12 cellular contexts compared by ENCODE assay signal in genomic region chr11:66078949-66079348, GRCh38. TPM values are rescaled to one million over a fixed set of nuclear protein-coding genes. Genes with fewer than 3 reads are reported as not detected.
A peak's percentile ranks its signal among the peaks of the same experiment; 100 is the strongest.
DNase-seq lines count a peak whose midpoint lies in the region; ATAC-seq, FAIRE-seq and TF ChIP-seq lines count a peak whose summit lies in the region.
"Not testable (repeated sequence)": the region's sequence is repeated elsewhere in the genome, so short reads cannot be mapped to it uniquely, and the experiment has no call there.
"Had no signal": no experiment of that assay in that cellular context is flagged by ENCODE, and none has a peak within 500 bp of the region (broad histone marks: within the 10 kb centered on the region; RNA-seq: fewer than 3 reads in every experiment).

No MANE protein-coding gene starts in this region.

- H3K4me2 ChIP-seq in A549, result peak overlapping the region; percentile 57; the same call in 2 of the 3 replicates
- H3K4me2 ChIP-seq in DOHH2 (ENCODE audit: low read length), result 0 out of 2 replicates have a peak overlapping the region, but pooled peaks have one; percentile 8

- H3K36me3 ChIP-seq in DOHH2 (ENCODE audit: control insufficient read depth, low read length), result peaks cover 48% of the 10 kb centered on the region

- not testable (repeated sequence) for TF ChIP-seq EP300 in A549 (IDR thresholded peaks at IDR 0.05)

- H3K9me3 Mint-ChIP-seq in T-cell; activated CD8-positive, alpha-beta T cell treated with anti-CD3 and anti-CD28 coated beads for 36 hours; activated naive CD4-positive, alpha-beta T cell treated with anti-CD3 and anti-CD28 coated beads, Interleukin-2, amount 50 U/mL, for 72 hours; effector memory CD8-positive, alpha-beta T cell; naive thymus-derived CD8-positive, alpha-beta T cell; stimulated activated effector memory CD8-positive, alpha-beta T cell treated with anti-CD3 and anti-CD28 coated beads, Interleukin-12 subunit alpha, Interleukin-12 subunit beta, amount 100 ng/mL, for 72 hours: not testable (repeated sequence)

- CTCF ChIA-PET in A549 (lab: Yijun Ruan, JAX), result interaction anchor here (0.6 to 9.7 kb wide), 4 partner anchors 9 to 144 kb away, joined by 3 to 82 read pairs (median 6); partner anchors contain the start of gene PACS1
- CTCF ChIA-PET in T-cell (lab: Charles Lee), result interaction anchor here (1.1 to 3.0 kb wide), 3 partner anchors 8 to 48 kb away, joined by 3 to 36 read pairs (median 15); partner anchors contain the start of gene PACS1 (in 1 of the 2)
- CTCF ChIA-PET in activated CD8-positive, alpha-beta T cell treated with anti-CD3 and anti-CD28 coated beads for 36 hours (lab: Charles Lee), result interaction anchor here (1.3 to 8.2 kb wide), 5 partner anchors 9 to 55 kb away, joined by 3 to 59 read pairs (median 6); partner anchors contain the start of gene PACS1

- H3K4me1 ChIP-seq in A549 (peaks cover 69% of the 10 kb centered on the region), DOHH2 (ENCODE audit: control insufficient read depth, low read length) (peaks cover 81% of the 10 kb centered on the region)

- H3K4me1 Mint-ChIP-seq in T-cell, result peaks cover 89 to 93% (median 92%) of the 10 kb centered on the region in 3 donors
- H3K4me1 Mint-ChIP-seq in activated CD8-positive, alpha-beta T cell treated with anti-CD3 and anti-CD28 coated beads for 36 hours (ENCODE audit: low read depth), result peaks cover 80% of the 10 kb centered on the region
- peaks cover 54 to 61% of the 10 kb centered on the region in 2 donors for H3K4me1 Mint-ChIP-seq in effector memory CD8-positive, alpha-beta T cell (ENCODE audit: low read depth in 2 of 2)
- peaks cover 43 to 92% (median 90%) of the 10 kb centered on the region in 4 donors for H3K4me1 Mint-ChIP-seq in naive thymus-derived CD8-positive, alpha-beta T cell
- H3K4me1 Mint-ChIP-seq in stimulated activated effector memory CD8-positive, alpha-beta T cell treated with anti-CD3 and anti-CD28 coated beads, Interleukin-12 subunit alpha, Interleukin-12 subunit beta, amount 100 ng/mL, for 72 hours, result peaks cover 64% of the 10 kb centered on the region

- POLR2A ChIA-PET in A549 (lab: Yijun Ruan, JAX); T-cell (lab: Charles Lee): not testable (repeated sequence)
- POLR2A ChIA-PET in activated CD8-positive, alpha-beta T cell treated with anti-CD3 and anti-CD28 coated beads for 36 hours (lab: Charles Lee), result interaction anchor here (0.6 to 3.3 kb wide), 3 partner anchors 9 to 159 kb away, joined by 5 to 25 read pairs (median 11); partner anchors contain the start of genes PACS1 and SF3B2
- POLR2A ChIA-PET in naive thymus-derived CD8-positive, alpha-beta T cell (lab: Charles Lee), result interaction anchor here (1.0 to 8.4 kb wide), 6 partner anchors 8 to 55 kb away, joined by 4 to 146 read pairs (median 21); partner anchors contain the start of genes PACS1 and SF3B2

- peaks cover 99% of the 10 kb centered on the region for H3K79me2 ChIP-seq in DOHH2 (ENCODE audit: control insufficient read depth, low read length)

- peaks cover 14% of the 10 kb centered on the region for H3F3A ChIP-seq in DOHH2 (ENCODE audit: control insufficient read depth, insufficient read depth)

- H3K36me3 Mint-ChIP-seq in T-cell, result peaks cover 35% of the 10 kb centered on the region
- peaks cover 34% of the 10 kb centered on the region for H3K36me3 Mint-ChIP-seq in activated CD8-positive, alpha-beta T cell treated with anti-CD3 and anti-CD28 coated beads for 36 hours (ENCODE audit: low read depth)
- peaks cover 0 to 24% of the 10 kb centered on the region in 2 donors for H3K36me3 Mint-ChIP-seq in activated naive CD4-positive, alpha-beta T cell treated with anti-CD3 and anti-CD28 coated beads, Interleukin-2, amount 50 U/mL, for 72 hours
- peaks cover 32% of the 10 kb centered on the region for H3K36me3 Mint-ChIP-seq in effector memory CD8-positive, alpha-beta T cell (ENCODE audit: insufficient read depth)
- peaks cover 0 to 54% (median 22%) of the 10 kb centered on the region in 3 donors for H3K36me3 Mint-ChIP-seq in naive thymus-derived CD8-positive, alpha-beta T cell
- H3K36me3 Mint-ChIP-seq in stimulated activated effector memory CD8-positive, alpha-beta T cell treated with anti-CD3 and anti-CD28 coated beads, Interleukin-12 subunit alpha, Interleukin-12 subunit beta, amount 100 ng/mL, for 72 hours, result peaks cover 55% of the 10 kb centered on the region

- H3K4me3 ChIP-seq in A549; DOHH2 (ENCODE audit: low read length): not testable (repeated sequence)

- 76% methylated on average over 7 of the region's 7 CpGs for WGBS in A549 (ENCODE audit: missing lambda C conversion rate)

- FAIRE-seq in A549 (lab: Jason Lieb, UNC), result not testable (repeated sequence)

- TF ChIP-seq RAD21 in A549 (conservative IDR thresholded peaks at IDR 0.05 in 1 of 2, IDR thresholded peaks at IDR 0.05 in 1 of 2), result not testable (repeated sequence)

- peak overlapping the region; percentile 95 to 100 for H3K27ac Mint-ChIP-seq in T-cell
- peak overlapping the region; percentile 99 for H3K27ac Mint-ChIP-seq in activated CD8-positive, alpha-beta T cell treated with anti-CD3 and anti-CD28 coated beads for 36 hours
- peak overlapping the region; percentile 92 to 95 for H3K27ac Mint-ChIP-seq in activated naive CD4-positive, alpha-beta T cell treated with anti-CD3 and anti-CD28 coated beads, Interleukin-2, amount 50 U/mL, for 72 hours
- H3K27ac Mint-ChIP-seq in effector memory CD8-positive, alpha-beta T cell, result peak overlapping the region; percentile 76 to 98
- H3K27ac Mint-ChIP-seq in naive thymus-derived CD8-positive, alpha-beta T cell, result peak overlapping the region; percentile 88 to 100 (median 98)
- peak overlapping the region; percentile 92 for H3K27ac Mint-ChIP-seq in stimulated activated effector memory CD8-positive, alpha-beta T cell treated with anti-CD3 and anti-CD28 coated beads, Interleukin-12 subunit alpha, Interleukin-12 subunit beta, amount 100 ng/mL, for 72 hours

- ATAC-seq in A549; T-cell (replicated peaks in 1 of 4); activated CD8-positive, alpha-beta T cell treated with anti-CD3 and anti-CD28 coated beads for 36 hours; activated naive CD4-positive, alpha-beta T cell treated with anti-CD3 and anti-CD28 coated beads, Interleukin-2, amount 50 U/mL, for 72 hours; effector memory CD8-positive, alpha-beta T cell (replicated peaks); naive thymus-derived CD8-positive, alpha-beta T cell; stimulated activated effector memory CD8-positive, alpha-beta T cell treated with anti-CD3 and anti-CD28 coated beads, Interleukin-12 subunit alpha, Interleukin-12 subunit beta, amount 100 ng/mL, for 72 hours: not testable (repeated sequence)

- not testable (repeated sequence) for DNase-seq in A549 (ENCODE audit: low read depth in 1 of 2, low spot score in 1 of 2); activated naive CD4-positive, alpha-beta T cell treated with anti-CD3 and anti-CD28 coated beads, Interleukin-2, amount 50 U/mL, for 72 hours (ENCODE audit: low spot score in 2 of 2); effector memory CD8-positive, alpha-beta T cell; naive thymus-derived CD8-positive, alpha-beta T cell; stimulated activated effector memory CD8-positive, alpha-beta T cell treated with anti-CD3 and anti-CD28 coated beads, Interleukin-12 subunit alpha, Interleukin-12 subunit beta, amount 100 ng/mL, for 72 hours (ENCODE audit: low spot score in 2 of 2)
- peak in 2 of 34 experiments; percentile 41 to 52 for DNase-seq in T-cell
- DNase-seq in activated CD8-positive, alpha-beta T cell treated with anti-CD3 and anti-CD28 coated beads for 36 hours, result peak; percentile 30

- H3K27me3 ChIP-seq in DOHH2 (ENCODE audit: control insufficient read depth, low read length), result not testable (repeated sequence)

- TF ChIP-seq POLR2A in A549 (IDR thresholded peaks at IDR 0.05; ENCODE audit: low read length), result not testable (repeated sequence)

- intact Hi-C loops in activated CD8-positive, alpha-beta T cell treated with anti-CD3 and anti-CD28 coated beads for 36 hours (cut with micrococcal nuclease), result not testable (repeated sequence)

- H3K27ac ChIP-seq in A549, result peak overlapping the region in 1 of 2 experiments; percentile 82; a peak in 2 of 6 replicates
- not testable (repeated sequence) for H3K27ac ChIP-seq in DOHH2 (ENCODE audit: low read depth, low read length)

- H3K27me3 Mint-ChIP-seq in T-cell; activated CD8-positive, alpha-beta T cell treated with anti-CD3 and anti-CD28 coated beads for 36 hours; effector memory CD8-positive, alpha-beta T cell; naive thymus-derived CD8-positive, alpha-beta T cell: not testable (repeated sequence)

- H4K20me1 ChIP-seq in DOHH2 (ENCODE audit: control insufficient read depth, insufficient read depth, low read depth, low read length), result not testable (repeated sequence)

- not testable (repeated sequence) for H3K9me2 ChIP-seq in DOHH2 (replicated peaks; ENCODE audit: control insufficient read depth, low read length)

- not testable (repeated sequence) for H3K9me3 ChIP-seq in A549; DOHH2 (ENCODE audit: control insufficient read depth, insufficient read depth, low read length)

- not testable (repeated sequence) for TF ChIP-seq CTCF in A549 (IDR thresholded peaks at IDR 0.05); DOHH2 (IDR thresholded peaks at IDR 0.05; ENCODE audit: low read depth, low read length, poor library complexity, severe bottlenecking); activated CD8-positive, alpha-beta T cell treated with anti-CD3 and anti-CD28 coated beads for 36 hours (IDR thresholded peaks at IDR 0.05)

- H3K4me3 Mint-ChIP-seq in T-cell, result peak overlapping the region in 2 of 3 donors; percentile 2 to 83
- H3K4me3 Mint-ChIP-seq in activated CD8-positive, alpha-beta T cell treated with anti-CD3 and anti-CD28 coated beads for 36 hours; stimulated activated effector memory CD8-positive, alpha-beta T cell treated with anti-CD3 and anti-CD28 coated beads, Interleukin-12 subunit alpha, Interleukin-12 subunit beta, amount 100 ng/mL, for 72 hours: not testable (repeated sequence)
- H3K4me3 Mint-ChIP-seq in effector memory CD8-positive, alpha-beta T cell, result peak overlapping the region in 1 of 2 donors; percentile 87
- H3K4me3 Mint-ChIP-seq in naive thymus-derived CD8-positive, alpha-beta T cell, result peak overlapping the region in 9 of 10 donors; percentile 64 to 94 (median 75)

RNA-seq across cellular contexts. Expression of gene PACS1, which starts 8.9 kb away (rescaled TPM):
- polyA plus RNA-seq in A549 (2011; rRNA removed), result 48.2 and 71.7 TPM in 2 replicates
- polyA plus RNA-seq in A549 (2012; cell fraction: cytosol; rRNA removed), result 38.2 and 53.4 TPM in 2 replicates
- 68.3 and 74.7 TPM in 2 replicates for polyA plus RNA-seq in A549 (2012; cell fraction: nucleus; rRNA removed)
- 49.4 to 64.0 TPM (median 59.1 TPM) in 3 replicates for polyA plus RNA-seq in A549 (2017; fragmentation: RNase III; extraction: RNeasy Plus Mini Kit Qiagen cat#74134 plus additional on column Dnase treatment)
- 175 and 196 TPM in 2 replicates for polyA minus RNA-seq in A549 (2011; rRNA and poly(A)+ RNA removed)
- 100 to 1,000 TPM; 222 to 268 (median 236) TPM for total RNA-seq in T-cell
- 10 to 100 TPM; 76.3 to 78.3 TPM for total RNA-seq in activated CD8-positive, alpha-beta T cell treated with anti-CD3 and anti-CD28 coated beads for 36 hours
- total RNA-seq in activated naive CD4-positive, alpha-beta T cell treated with anti-CD3 and anti-CD28 coated beads, Interleukin-2, amount 50 U/mL, for 72 hours, result 100 to 1,000 TPM; 124 TPM
- 100 to 1,000 TPM; 312 to 317 TPM for total RNA-seq in naive thymus-derived CD8-positive, alpha-beta T cell
- 10 to 100 TPM; 35.9 to 98.8 (median 49.9) TPM for polyA plus RNA-seq in naive thymus-derived CD8-positive, alpha-beta T cell

RNA-seq across cellular contexts. Expression of gene SF3B2, which starts 26.8 kb away (rescaled TPM):
- polyA plus RNA-seq in A549 (2011; rRNA removed) (107 and 108 TPM in 2 replicates), A549 (2017; fragmentation: RNase III; extraction: RNeasy Plus Mini Kit Qiagen cat#74134 plus additional on column Dnase treatment) (169 to 184 TPM (median 182 TPM) in 3 replicates)
- polyA plus RNA-seq in A549 (2012; cell fraction: cytosol; rRNA removed), result 115 and 117 TPM in 2 replicates
- polyA plus RNA-seq in A549 (2012; cell fraction: nucleus; rRNA removed), result 237 and 244 TPM in 2 replicates
- polyA minus RNA-seq in A549 (2011; rRNA and poly(A)+ RNA removed), result 63.4 and 82.5 TPM in 2 replicates
- 100 to 1,000 TPM; 189 to 264 (median 224) TPM for total RNA-seq in T-cell
- total RNA-seq in activated CD8-positive, alpha-beta T cell treated with anti-CD3 and anti-CD28 coated beads for 36 hours, result 100 to 1,000 TPM; 255 to 278 TPM
- 100 to 1,000 TPM; 236 to 246 TPM for total RNA-seq in activated naive CD4-positive, alpha-beta T cell treated with anti-CD3 and anti-CD28 coated beads, Interleukin-2, amount 50 U/mL, for 72 hours
- total RNA-seq in naive thymus-derived CD8-positive, alpha-beta T cell, result 100 to 1,000 TPM; 184 to 197 TPM
- 100 to 1,000 TPM in 1 of 3 donors, 10 to 100 TPM in 2; 70.3 to 115 (median 91.6) TPM for polyA plus RNA-seq in naive thymus-derived CD8-positive, alpha-beta T cell

RNA-seq across cellular contexts. Expression of gene GAL3ST3, which starts 30.0 kb away (rescaled TPM):
- not detected in 2 replicates for polyA plus RNA-seq in A549 (2011; rRNA removed)
- polyA plus RNA-seq in A549 (2012; cell fraction: cytosol; rRNA removed), result not detected in 2 replicates
- not detected in 2 replicates for polyA plus RNA-seq in A549 (2012; cell fraction: nucleus; rRNA removed)
- not detected in 3 replicates for polyA plus RNA-seq in A549 (2017; fragmentation: RNase III; extraction: RNeasy Plus Mini Kit Qiagen cat#74134 plus additional on column Dnase treatment)
- not detected in 2 replicates for polyA minus RNA-seq in A549 (2011; rRNA and poly(A)+ RNA removed)
- total RNA-seq in T-cell, result under 1 TPM in 1 of 5 donors, not detected in 4; 0.18 TPM
- 1 to 10 TPM in 1 of 2 experiments, under 1 TPM in 1; 0.51 to 1.0 TPM for total RNA-seq in activated CD8-positive, alpha-beta T cell treated with anti-CD3 and anti-CD28 coated beads for 36 hours
- 1 to 10 TPM in 1 of 2 donors, under 1 TPM in 1; 0.14 to 1.1 TPM for total RNA-seq in activated naive CD4-positive, alpha-beta T cell treated with anti-CD3 and anti-CD28 coated beads, Interleukin-2, amount 50 U/mL, for 72 hours
- total RNA-seq in naive thymus-derived CD8-positive, alpha-beta T cell, result not detected
- polyA plus RNA-seq in naive thymus-derived CD8-positive, alpha-beta T cell, result under 1 TPM in 1 of 3 donors, not detected in 2; 0.27 TPM
- total RNA-seq: HT1080, IMR-90 had no signal
- polyA plus RNA-seq: BJ had no signal

RNA-seq across cellular contexts. Expression of gene CATSPER1, which starts 52.7 kb away (rescaled TPM):
- polyA plus RNA-seq in A549 (2011; rRNA removed) (0.54 and 0.97 TPM in 2 replicates), A549 (2017; fragmentation: RNase III; extraction: RNeasy Plus Mini Kit Qiagen cat#74134 plus additional on column Dnase treatment) (0.46 to 0.75 TPM (median 0.70 TPM) in 3 replicates)
- polyA plus RNA-seq in A549 (2012; cell fraction: cytosol; rRNA removed), result 0.43 and 0.49 TPM in 2 replicates
- polyA plus RNA-seq in A549 (2012; cell fraction: nucleus; rRNA removed), result 0.17 and 0.20 TPM in 2 replicates
- polyA minus RNA-seq in A549 (2011; rRNA and poly(A)+ RNA removed), result 0.12 TPM in 1 of 2 replicates, not detected in the other
- not detected for total RNA-seq in T-cell
- not detected for total RNA-seq in activated CD8-positive, alpha-beta T cell treated with anti-CD3 and anti-CD28 coated beads for 36 hours
- total RNA-seq in activated naive CD4-positive, alpha-beta T cell treated with anti-CD3 and anti-CD28 coated beads, Interleukin-2, amount 50 U/mL, for 72 hours, result under 1 TPM in 1 of 2 donors, not detected in 1; 0.80 TPM
- not detected for total RNA-seq in naive thymus-derived CD8-positive, alpha-beta T cell
- polyA plus RNA-seq in naive thymus-derived CD8-positive, alpha-beta T cell, result under 1 TPM in 1 of 3 donors, not detected in 2; 0.11 TPM
- total RNA-seq: GM23338 had no signal
- polyA plus RNA-seq: GM23338 had no signal
